Comparison of ENCODE assay signal across 1 cellular context in the genomic region with DNA sequence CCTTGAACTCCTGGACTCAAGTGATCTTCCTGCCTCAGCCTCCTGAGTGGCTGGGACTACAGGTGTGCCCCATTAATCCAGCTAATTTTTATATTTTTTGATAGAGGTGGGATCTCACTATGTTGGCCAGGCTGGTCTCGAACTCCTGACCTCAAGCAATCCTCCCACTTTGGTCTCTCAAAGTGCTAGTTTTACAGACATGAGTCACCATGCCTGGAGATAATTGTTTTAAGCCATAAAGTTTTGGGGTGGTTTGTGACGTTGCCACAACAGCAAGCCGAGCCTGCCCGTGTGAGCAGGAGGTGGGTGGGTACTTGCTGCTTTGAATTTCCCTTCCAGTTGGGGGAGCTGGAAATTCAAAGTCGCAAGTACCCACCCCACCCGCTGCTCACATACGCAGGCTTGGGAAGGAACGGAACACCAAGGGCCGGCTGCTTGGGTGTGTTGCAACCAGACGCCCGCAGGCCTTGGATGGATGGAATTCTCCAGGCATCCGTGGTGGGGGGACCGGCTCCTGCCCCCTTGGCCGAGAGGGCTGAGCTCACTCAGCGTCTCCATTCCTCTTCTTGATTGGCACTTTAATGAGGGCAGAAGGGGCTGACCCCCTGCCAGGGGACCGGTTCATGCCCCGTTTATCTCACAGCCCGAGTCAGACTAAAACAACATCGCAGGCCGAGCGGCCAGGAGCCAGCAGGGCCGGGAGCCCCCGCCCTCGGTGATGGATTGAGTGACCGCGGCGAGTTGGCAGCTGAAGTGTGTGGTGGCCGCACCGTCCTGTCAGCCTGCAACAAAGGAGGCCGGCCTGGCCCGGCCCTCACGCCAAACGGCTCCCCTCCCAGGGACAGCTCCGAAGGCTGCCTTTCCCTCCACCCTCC.
TF ChIP-seq lines count a peak whose summit lies in the region.

No MANE protein-coding gene starts in this region.

TF ChIP-seq in HepG2, 621 proteins besides CTCF, POLR2A, EP300 and RAD21 (continued from another document):
- TF ChIP-seq, protein P1, sequence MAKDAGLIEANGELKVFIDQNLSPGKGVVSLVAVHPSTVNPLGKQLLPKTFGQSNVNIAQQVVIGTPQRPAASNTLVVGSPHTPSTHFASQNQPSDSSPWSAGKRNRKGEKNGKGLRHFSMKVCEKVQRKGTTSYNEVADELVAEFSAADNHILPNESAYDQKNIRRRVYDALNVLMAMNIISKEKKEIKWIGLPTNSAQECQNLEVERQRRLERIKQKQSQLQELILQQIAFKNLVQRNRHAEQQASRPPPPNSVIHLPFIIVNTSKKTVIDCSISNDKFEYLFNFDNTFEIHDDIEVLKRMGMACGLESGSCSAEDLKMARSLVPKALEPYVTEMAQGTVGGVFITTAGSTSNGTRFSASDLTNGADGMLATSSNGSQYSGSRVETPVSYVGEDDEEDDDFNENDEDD (CRISPR knock-in tag; IDR thresholded peaks at IDR 0.05; ENCODE audit: borderline replicate concordance) = no peak
- TF ChIP-seq, protein P2, sequence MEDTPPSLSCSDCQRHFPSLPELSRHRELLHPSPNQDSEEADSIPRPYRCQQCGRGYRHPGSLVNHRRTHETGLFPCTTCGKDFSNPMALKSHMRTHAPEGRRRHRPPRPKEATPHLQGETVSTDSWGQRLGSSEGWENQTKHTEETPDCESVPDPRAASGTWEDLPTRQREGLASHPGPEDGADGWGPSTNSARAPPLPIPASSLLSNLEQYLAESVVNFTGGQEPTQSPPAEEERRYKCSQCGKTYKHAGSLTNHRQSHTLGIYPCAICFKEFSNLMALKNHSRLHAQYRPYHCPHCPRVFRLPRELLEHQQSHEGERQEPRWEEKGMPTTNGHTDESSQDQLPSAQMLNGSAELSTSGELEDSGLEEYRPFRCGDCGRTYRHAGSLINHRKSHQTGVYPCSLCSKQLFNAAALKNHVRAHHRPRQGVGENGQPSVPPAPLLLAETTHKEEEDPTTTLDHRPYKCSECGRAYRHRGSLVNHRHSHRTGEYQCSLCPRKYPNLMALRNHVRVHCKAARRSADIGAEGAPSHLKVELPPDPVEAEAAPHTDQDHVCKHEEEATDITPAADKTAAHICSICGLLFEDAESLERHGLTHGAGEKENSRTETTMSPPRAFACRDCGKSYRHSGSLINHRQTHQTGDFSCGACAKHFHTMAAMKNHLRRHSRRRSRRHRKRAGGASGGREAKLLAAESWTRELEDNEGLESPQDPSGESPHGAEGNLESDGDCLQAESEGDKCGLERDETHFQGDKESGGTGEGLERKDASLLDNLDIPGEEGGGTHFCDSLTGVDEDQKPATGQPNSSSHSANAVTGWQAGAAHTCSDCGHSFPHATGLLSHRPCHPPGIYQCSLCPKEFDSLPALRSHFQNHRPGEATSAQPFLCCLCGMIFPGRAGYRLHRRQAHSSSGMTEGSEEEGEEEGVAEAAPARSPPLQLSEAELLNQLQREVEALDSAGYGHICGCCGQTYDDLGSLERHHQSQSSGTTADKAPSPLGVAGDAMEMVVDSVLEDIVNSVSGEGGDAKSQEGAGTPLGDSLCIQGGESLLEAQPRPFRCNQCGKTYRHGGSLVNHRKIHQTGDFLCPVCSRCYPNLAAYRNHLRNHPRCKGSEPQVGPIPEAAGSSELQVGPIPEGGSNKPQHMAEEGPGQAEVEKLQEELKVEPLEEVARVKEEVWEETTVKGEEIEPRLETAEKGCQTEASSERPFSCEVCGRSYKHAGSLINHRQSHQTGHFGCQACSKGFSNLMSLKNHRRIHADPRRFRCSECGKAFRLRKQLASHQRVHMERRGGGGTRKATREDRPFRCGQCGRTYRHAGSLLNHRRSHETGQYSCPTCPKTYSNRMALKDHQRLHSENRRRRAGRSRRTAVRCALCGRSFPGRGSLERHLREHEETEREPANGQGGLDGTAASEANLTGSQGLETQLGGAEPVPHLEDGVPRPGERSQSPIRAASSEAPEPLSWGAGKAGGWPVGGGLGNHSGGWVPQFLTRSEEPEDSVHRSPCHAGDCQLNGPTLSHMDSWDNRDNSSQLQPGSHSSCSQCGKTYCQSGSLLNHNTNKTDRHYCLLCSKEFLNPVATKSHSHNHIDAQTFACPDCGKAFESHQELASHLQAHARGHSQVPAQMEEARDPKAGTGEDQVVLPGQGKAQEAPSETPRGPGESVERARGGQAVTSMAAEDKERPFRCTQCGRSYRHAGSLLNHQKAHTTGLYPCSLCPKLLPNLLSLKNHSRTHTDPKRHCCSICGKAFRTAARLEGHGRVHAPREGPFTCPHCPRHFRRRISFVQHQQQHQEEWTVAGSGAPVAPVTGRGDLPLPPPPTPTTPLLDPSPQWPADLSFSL (CRISPR knock-in tag; IDR thresholded peaks at IDR 0.05) = no peak
- TF ChIP-seq RCOR2 (CRISPR knock-in tag; IDR thresholded peaks at IDR 0.05) = peak; percentile 24; the same call in 1 of the 2 replicates
- 0 out of 2 replicates have a peak, but pooled peaks have one; percentile 42 for TF ChIP-seq HNRNPL (IDR thresholded peaks at IDR 0.05; ENCODE audit: low read depth, low read length)
- no peak for TF ChIP-seq HDAC6 (IDR thresholded peaks at IDR 0.05; ENCODE audit: low read depth, low read length)
- no peak for TF ChIP-seq ZNF138 (CRISPR knock-in tag; IDR thresholded peaks at IDR 0.05; ENCODE audit: low read depth)
- TF ChIP-seq, protein P3, sequence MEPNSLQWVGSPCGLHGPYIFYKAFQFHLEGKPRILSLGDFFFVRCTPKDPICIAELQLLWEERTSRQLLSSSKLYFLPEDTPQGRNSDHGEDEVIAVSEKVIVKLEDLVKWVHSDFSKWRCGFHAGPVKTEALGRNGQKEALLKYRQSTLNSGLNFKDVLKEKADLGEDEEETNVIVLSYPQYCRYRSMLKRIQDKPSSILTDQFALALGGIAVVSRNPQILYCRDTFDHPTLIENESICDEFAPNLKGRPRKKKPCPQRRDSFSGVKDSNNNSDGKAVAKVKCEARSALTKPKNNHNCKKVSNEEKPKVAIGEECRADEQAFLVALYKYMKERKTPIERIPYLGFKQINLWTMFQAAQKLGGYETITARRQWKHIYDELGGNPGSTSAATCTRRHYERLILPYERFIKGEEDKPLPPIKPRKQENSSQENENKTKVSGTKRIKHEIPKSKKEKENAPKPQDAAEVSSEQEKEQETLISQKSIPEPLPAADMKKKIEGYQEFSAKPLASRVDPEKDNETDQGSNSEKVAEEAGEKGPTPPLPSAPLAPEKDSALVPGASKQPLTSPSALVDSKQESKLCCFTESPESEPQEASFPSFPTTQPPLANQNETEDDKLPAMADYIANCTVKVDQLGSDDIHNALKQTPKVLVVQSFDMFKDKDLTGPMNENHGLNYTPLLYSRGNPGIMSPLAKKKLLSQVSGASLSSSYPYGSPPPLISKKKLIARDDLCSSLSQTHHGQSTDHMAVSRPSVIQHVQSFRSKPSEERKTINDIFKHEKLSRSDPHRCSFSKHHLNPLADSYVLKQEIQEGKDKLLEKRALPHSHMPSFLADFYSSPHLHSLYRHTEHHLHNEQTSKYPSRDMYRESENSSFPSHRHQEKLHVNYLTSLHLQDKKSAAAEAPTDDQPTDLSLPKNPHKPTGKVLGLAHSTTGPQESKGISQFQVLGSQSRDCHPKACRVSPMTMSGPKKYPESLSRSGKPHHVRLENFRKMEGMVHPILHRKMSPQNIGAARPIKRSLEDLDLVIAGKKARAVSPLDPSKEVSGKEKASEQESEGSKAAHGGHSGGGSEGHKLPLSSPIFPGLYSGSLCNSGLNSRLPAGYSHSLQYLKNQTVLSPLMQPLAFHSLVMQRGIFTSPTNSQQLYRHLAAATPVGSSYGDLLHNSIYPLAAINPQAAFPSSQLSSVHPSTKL (CRISPR knock-in tag; IDR thresholded peaks at IDR 0.05) = 0 out of 2 replicates have a peak, but pooled peaks have one; percentile 16
- peak; percentile 61 for TF ChIP-seq AGO1 (IDR thresholded peaks at IDR 0.05; ENCODE audit: low read depth, low read length, poor library complexity, severe bottlenecking)
- peak; percentile 29 for TF ChIP-seq SAP130 (CRISPR knock-in tag; IDR thresholded peaks at IDR 0.05; ENCODE audit: low read depth)
- TF ChIP-seq, protein P4, sequence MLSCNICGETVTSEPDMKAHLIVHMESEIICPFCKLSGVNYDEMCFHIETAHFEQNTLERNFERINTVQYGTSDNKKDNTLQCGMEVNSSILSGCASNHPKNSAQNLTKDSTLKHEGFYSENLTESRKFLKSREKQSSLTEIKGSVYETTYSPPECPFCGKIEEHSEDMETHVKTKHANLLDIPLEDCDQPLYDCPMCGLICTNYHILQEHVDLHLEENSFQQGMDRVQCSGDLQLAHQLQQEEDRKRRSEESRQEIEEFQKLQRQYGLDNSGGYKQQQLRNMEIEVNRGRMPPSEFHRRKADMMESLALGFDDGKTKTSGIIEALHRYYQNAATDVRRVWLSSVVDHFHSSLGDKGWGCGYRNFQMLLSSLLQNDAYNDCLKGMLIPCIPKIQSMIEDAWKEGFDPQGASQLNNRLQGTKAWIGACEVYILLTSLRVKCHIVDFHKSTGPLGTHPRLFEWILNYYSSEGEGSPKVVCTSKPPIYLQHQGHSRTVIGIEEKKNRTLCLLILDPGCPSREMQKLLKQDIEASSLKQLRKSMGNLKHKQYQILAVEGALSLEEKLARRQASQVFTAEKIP (CRISPR knock-in tag; IDR thresholded peaks at IDR 0.05; ENCODE audit: borderline replicate concordance) = no peak
- TF ChIP-seq SCMH1 (CRISPR knock-in tag; IDR thresholded peaks at IDR 0.05; ENCODE audit: borderline replicate concordance) = no peak
- no peak for TF ChIP-seq HNF4G (IDR thresholded peaks at IDR 0.05; ENCODE audit: borderline replicate concordance, low read depth, low read length)
- TF ChIP-seq HNF4G (CRISPR knock-in tag; IDR thresholded peaks at IDR 0.05; ENCODE audit: borderline replicate concordance, low read depth) = no peak
- TF ChIP-seq U2AF1 (optimal IDR thresholded peaks at IDR 0.05; ENCODE audit: low read depth, low read length) = no peak
- TF ChIP-seq ZNF10 (CRISPR knock-in tag; IDR thresholded peaks at IDR 0.05; ENCODE audit: borderline replicate concordance, low read depth) = no peak
